Comparison of ENCODE assay signal across 1 cellular context in the genomic region with DNA sequence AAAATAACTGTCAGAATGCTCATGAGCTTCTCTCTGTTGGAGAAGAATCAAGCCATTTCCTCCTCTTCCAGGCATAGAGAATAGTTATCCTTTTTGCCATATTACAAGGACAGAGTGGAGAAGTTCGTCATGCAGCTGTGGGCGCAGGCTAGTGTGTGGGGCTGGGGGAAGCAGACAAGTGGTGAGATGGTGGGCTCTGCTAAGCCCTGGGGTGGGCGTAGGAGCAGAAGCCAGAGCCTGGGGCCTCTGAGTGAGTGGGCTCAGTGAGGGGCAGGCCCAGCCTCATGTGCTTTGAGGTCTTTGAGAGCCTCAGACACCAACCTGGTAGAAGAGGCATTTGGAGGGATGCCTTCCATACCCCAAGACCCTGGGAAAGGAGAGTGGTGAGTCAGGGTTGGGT.
TF ChIP-seq lines count a peak whose summit lies in the region.

No MANE protein-coding gene starts in this region.

TF ChIP-seq in GM12878, 131 proteins besides CTCF, POLR2A, EP300 and RAD21:
- TF ChIP-seq, protein P1, sequence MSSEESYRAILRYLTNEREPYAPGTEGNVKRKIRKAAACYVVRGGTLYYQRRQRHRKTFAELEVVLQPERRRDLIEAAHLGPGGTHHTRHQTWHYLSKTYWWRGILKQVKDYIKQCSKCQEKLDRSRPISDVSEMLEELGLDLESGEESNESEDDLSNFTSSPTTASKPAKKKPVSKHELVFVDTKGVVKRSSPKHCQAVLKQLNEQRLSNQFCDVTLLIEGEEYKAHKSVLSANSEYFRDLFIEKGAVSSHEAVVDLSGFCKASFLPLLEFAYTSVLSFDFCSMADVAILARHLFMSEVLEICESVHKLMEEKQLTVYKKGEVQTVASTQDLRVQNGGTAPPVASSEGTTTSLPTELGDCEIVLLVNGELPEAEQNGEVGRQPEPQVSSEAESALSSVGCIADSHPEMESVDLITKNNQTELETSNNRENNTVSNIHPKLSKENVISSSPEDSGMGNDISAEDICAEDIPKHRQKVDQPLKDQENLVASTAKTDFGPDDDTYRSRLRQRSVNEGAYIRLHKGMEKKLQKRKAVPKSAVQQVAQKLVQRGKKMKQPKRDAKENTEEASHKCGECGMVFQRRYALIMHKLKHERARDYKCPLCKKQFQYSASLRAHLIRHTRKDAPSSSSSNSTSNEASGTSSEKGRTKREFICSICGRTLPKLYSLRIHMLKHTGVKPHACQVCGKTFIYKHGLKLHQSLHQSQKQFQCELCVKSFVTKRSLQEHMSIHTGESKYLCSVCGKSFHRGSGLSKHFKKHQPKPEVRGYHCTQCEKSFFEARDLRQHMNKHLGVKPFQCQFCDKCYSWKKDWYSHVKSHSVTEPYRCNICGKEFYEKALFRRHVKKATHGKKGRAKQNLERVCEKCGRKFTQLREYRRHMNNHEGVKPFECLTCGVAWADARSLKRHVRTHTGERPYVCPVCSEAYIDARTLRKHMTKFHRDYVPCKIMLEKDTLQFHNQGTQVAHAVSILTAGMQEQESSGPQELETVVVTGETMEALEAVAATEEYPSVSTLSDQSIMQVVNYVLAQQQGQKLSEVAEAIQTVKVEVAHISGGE (CRISPR knock-in tag; IDR thresholded peaks at IDR 0.05) = no peak
- TF ChIP-seq ZZZ3 (IDR thresholded peaks at IDR 0.05; ENCODE audit: control insufficient read depth, insufficient read length, low read depth) (no peak), SREBF2 (IDR thresholded peaks at IDR 0.05; ENCODE audit: low read length) (no peak), HDAC6 (IDR thresholded peaks at IDR 0.05; ENCODE audit: unreplicated experiment) (no peak)
- TF ChIP-seq, protein P2, sequence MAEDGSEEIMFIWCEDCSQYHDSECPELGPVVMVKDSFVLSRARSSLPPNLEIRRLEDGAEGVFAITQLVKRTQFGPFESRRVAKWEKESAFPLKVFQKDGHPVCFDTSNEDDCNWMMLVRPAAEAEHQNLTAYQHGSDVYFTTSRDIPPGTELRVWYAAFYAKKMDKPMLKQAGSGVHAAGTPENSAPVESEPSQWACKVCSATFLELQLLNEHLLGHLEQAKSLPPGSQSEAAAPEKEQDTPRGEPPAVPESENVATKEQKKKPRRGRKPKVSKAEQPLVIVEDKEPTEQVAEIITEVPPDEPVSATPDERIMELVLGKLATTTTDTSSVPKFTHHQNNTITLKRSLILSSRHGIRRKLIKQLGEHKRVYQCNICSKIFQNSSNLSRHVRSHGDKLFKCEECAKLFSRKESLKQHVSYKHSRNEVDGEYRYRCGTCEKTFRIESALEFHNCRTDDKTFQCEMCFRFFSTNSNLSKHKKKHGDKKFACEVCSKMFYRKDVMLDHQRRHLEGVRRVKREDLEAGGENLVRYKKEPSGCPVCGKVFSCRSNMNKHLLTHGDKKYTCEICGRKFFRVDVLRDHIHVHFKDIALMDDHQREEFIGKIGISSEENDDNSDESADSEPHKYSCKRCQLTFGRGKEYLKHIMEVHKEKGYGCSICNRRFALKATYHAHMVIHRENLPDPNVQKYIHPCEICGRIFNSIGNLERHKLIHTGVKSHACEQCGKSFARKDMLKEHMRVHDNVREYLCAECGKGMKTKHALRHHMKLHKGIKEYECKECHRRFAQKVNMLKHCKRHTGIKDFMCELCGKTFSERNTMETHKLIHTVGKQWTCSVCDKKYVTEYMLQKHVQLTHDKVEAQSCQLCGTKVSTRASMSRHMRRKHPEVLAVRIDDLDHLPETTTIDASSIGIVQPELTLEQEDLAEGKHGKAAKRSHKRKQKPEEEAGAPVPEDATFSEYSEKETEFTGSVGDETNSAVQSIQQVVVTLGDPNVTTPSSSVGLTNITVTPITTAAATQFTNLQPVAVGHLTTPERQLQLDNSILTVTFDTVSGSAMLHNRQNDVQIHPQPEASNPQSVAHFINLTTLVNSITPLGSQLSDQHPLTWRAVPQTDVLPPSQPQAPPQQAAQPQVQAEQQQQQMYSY (CRISPR knock-in tag; IDR thresholded peaks at IDR 0.05) = no peak
